ENCODE assay signal across 24 cellular contexts in genomic region chr13:83740622-83741021, GRCh38.
"Had no signal": no experiment of that assay in that cellular context is flagged by ENCODE, and none has a peak within 500 bp of the region (broad histone marks: within the 10 kb centered on the region; RNA-seq: fewer than 3 reads in every experiment).

No MANE protein-coding gene starts in this region.

- H3K4me3 ChIP-seq: stomach, testis, thoracic aorta, thyroid gland, tibial artery, tibial nerve, transverse colon, upper lobe of left lung, upper lobe of right lung, uterus, vagina had no signal

- FAIRE-seq: urothelium cell line had no signal

- H3K4me1 ChIP-seq: stomach, testis, thyroid gland, tibial artery, tibial nerve, transverse colon, upper lobe of left lung, upper lobe of right lung, uterus, vagina had no signal

- H3K27me3 ChIP-seq: stomach, testis, thyroid gland, tibial artery, tibial nerve, transverse colon, upper lobe of left lung, upper lobe of right lung, uterus, vagina had no signal

- H3K36me3 ChIP-seq: stomach, thoracic aorta, thyroid gland, tibial artery, tibial nerve, transverse colon, upper lobe of left lung, upper lobe of right lung, uterus, vagina had no signal

- H3K9me3 ChIP-seq: stomach, testis, thoracic aorta, thyroid gland, tibial artery, tibial nerve, upper lobe of left lung, upper lobe of right lung, uterus, vagina had no signal

- DNase-seq: stimulated activated CD4-positive, alpha-beta T cell treated with anti-CD3 and anti-CD28 coated beads, Interleukin-2, amount 100 ng/mL, for 48 hours; stimulated activated CD4-positive, alpha-beta T cell treated with anti-CD3 and anti-CD28 coated beads, Interleukin-4, amount 100 ng/mL, for 1 hour; stimulated activated CD4-positive, alpha-beta T cell treated with anti-CD3 and anti-CD28 coated beads, Interleukin-4, amount 100 ng/mL, for 24 hours; stimulated activated CD4-positive, alpha-beta T cell treated with anti-CD3 and anti-CD28 coated beads, Interleukin-4, amount 100 ng/mL, for 4 hours; stimulated activated CD8-positive, alpha-beta memory T cell treated with anti-CD3 and anti-CD28 coated beads, Interleukin-4, amount 100 ng/mL, for 48 hours; stimulated activated naive B cell treated with anti-CD40 and anti-IgM and Interleukin-4, amounts not matched to agents 10 μg/mL and 1 μg/mL and 100 μg/mL, for 72 hours; stimulated activated naive CD4-positive, alpha-beta T cell; stimulated activated naive CD4-positive, alpha-beta T cell treated with Interleukin-2 at 50 U/mL for 16 hours; stimulated activated naive CD8-positive, alpha-beta T cell treated with anti-CD3 and anti-CD28 coated beads, Interleukin-15, amount 100 ng/mL, for 72 hours; stimulated activated naive CD8-positive, alpha-beta T cell treated with anti-CD3 and anti-CD28 coated beads, Interleukin-15, Interleukin-2, amounts not matched to agents 100 U/mL and 50 U/mL, for 24 hours; stomach; substantia nigra; testis; thyroid gland; tibial artery; transverse colon; trophoblast cell; upper lobe of left lung; upper lobe of right lung; uterus had no signal

- H3K27ac ChIP-seq: stomach, testis, thoracic aorta, thyroid gland, tibial artery, tibial nerve, transverse colon, upper lobe of left lung, upper lobe of right lung, uterus, vagina had no signal
